22 cellular contexts compared by ENCODE assay signal in the genomic region with DNA sequence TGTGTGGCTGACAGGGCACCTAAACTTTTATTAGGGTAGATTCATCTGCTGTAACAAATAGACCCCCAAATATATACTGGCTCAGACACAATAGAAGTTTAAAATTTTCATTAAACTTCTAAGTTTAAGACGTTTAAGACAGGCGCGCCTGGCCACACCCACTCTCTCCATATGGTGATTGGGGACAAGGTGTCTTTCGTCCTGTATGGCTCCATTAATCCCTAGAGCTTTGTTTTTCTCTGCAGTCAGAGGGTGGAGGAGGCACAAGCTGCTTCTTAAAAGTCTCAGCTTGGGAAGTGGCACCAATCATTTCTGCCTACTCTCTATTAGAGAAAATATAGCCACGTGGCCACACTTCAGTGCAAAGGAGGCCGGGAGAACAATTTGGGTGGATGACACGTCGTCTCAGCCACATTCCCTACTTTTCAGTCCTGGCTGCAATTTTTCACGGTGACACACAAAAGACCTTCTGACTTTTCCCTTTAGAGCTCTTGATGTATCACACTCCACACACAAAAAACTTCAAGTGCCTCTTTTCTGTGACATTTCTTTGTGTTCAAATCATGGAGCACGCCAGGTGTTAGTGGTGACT.
"Had no signal": no experiment of that assay in that cellular context is flagged by ENCODE, and none has a peak within 500 bp of the region (broad histone marks: within the 10 kb centered on the region; RNA-seq: fewer than 3 reads in every experiment).

No MANE protein-coding gene starts in this region.

- H3K27me3 ChIP-seq: dorsolateral prefrontal cortex, ovary, right atrium auricular region, sigmoid colon, stomach, transverse colon had no signal

- H3K4me1 Mint-ChIP-seq: mesothelial cell of epicardium had no signal

- H3K9me3 Mint-ChIP-seq: memory B cell, mesothelial cell of epicardium, natural killer cell, neural crest cell had no signal

- H3K36me3 Mint-ChIP-seq: mesothelial cell of epicardium had no signal

- H3K9me3 ChIP-seq: heart right ventricle, left ventricle myocardium inferior, lower lobe of right lung, ovary, right atrium auricular region, sigmoid colon, stomach, thoracic aorta, transverse colon had no signal

- H3K36me3 ChIP-seq: heart right ventricle, left ventricle myocardium inferior, lower lobe of right lung, ovary, right atrium auricular region, sigmoid colon, thoracic aorta, transverse colon had no signal

- H3K4me3 Mint-ChIP-seq: memory B cell, mesothelial cell of epicardium, natural killer cell, neural crest cell had no signal

- H3K27ac Mint-ChIP-seq: memory B cell, mesothelial cell of epicardium, natural killer cell had no signal

- DNase-seq: cortex of kidney; dorsolateral prefrontal cortex; effector CD8-positive, alpha-beta T cell; heart right ventricle; left ventricle myocardium inferior; lower lobe of right lung; natural killer cell; ovary; sigmoid colon; stimulated activated CD4-positive, alpha-beta T cell treated with anti-CD3 and anti-CD28 coated beads, Interleukin-2, amount 100 ng/mL, for 24 hours; stimulated activated CD4-positive, alpha-beta T cell treated with anti-CD3 and anti-CD28 coated beads, Interleukin-4, amount 100 ng/mL, for 4 hours; stimulated activated naive CD4-positive, alpha-beta T cell; stomach; substantia nigra; transverse colon had no signal

- H3K27me3 Mint-ChIP-seq: memory B cell had no signal

- ATAC-seq: esophagus mucosa, heart right ventricle, lower lobe of right lung, natural killer cell had no signal

- H3K27ac ChIP-seq: heart right ventricle, left ventricle myocardium inferior, lower lobe of right lung, ovary, right atrium auricular region, sigmoid colon, skin epidermis, stomach, thoracic aorta, transverse colon had no signal

- H3K4me3 ChIP-seq: dorsolateral prefrontal cortex, heart right ventricle, left ventricle myocardium inferior, lower lobe of right lung, ovary, right atrium auricular region, sigmoid colon, skin epidermis, stomach, thoracic aorta, transverse colon had no signal

- H3K4me1 ChIP-seq: heart right ventricle, left ventricle myocardium inferior, lower lobe of right lung, right atrium auricular region, sigmoid colon, stomach, transverse colon had no signal
